ENCODE assay signal across 9 cellular contexts in genomic region chrX:21946925-21947641, GRCh38. TPM values are rescaled to one million over a fixed set of nuclear protein-coding genes. Genes with fewer than 3 reads are reported as not detected.
DNase-seq lines count a peak whose midpoint lies in the region; ATAC-seq, FAIRE-seq and TF ChIP-seq lines count a peak whose summit lies in the region.
"Had no signal": no experiment of that assay in that cellular context is flagged by ENCODE, and none has a peak within 500 bp of the region (broad histone marks: within the 10 kb centered on the region; RNA-seq: fewer than 3 reads in every experiment).

No MANE protein-coding gene starts in this region.

- no peak for TF ChIP-seq POLR2A in GM12878 (IDR thresholded peaks at IDR 0.05; ENCODE audit: low read depth, low read length)

- no peak for FAIRE-seq in GM12878 (lab: Jason Lieb, UNC)
- FAIRE-seq in kidney (lab: Jason Lieb, UNC), result no peak

- no peak for TF ChIP-seq RAD21 in GM12878 (IDR thresholded peaks at IDR 0.05; ENCODE audit: insufficient read depth, low read depth, low read length)

- TF ChIP-seq CTCF in GM12878 (IDR thresholded peaks at IDR 0.05 in 2 of 3, conservative IDR thresholded peaks at IDR 0.05 in 1 of 3; ENCODE audit: control insufficient read depth in 2 of 3, extremely low read depth in 1 of 3, insufficient read depth in 1 of 3, low read depth in 3 of 3, low read length in 3 of 3) (no peak), kidney (IDR thresholded peaks at IDR 0.05; ENCODE audit: borderline replicate concordance, extremely low read depth, insufficient read depth) (no peak)

- DNase-seq in A172 (ENCODE audit: low spot score) (peak; percentile 34), GM12878 (ENCODE audit: low read depth, low spot score) (no peak), kidney (no peak), OCI-M2 (lab: John Stamatoyannopoulos, UW; ENCODE audit: unreplicated experiment) (no peak)
- no peak for DNase-seq in activated naive CD4-positive, alpha-beta T cell (lab: John Stamatoyannopoulos, UW)
- DNase-seq: DND-41 had no signal

- H3K4me3 ChIP-seq in HUES48 (ENCODE audit: low read depth, low read length) (peak overlapping the region; percentile 41), GM12878 (no peak overlapping the region), kidney (ENCODE audit: low read length in 2 of 2) (no peak overlapping the region)

- TF ChIP-seq EP300 in GM12878 (IDR thresholded peaks at IDR 0.05; ENCODE audit: borderline replicate concordance in 1 of 2, control insufficient read depth in 1 of 2, low read depth in 2 of 2, low read length in 2 of 2), result no peak

- H3K9ac ChIP-seq in HUES48 (ENCODE audit: low read depth, low read length) (0 out of 2 replicates have a peak overlapping the region, but pooled peaks have one; percentile 41), GM12878 (ENCODE audit: control insufficient read depth, insufficient read depth, low read length) (no peak overlapping the region; the same call in 1 of the 2 replicates), kidney (ENCODE audit: low read length in 2 of 2) (no peak overlapping the region)

- H3K9me3 ChIP-seq in HUES48 (ENCODE audit: control insufficient read depth, insufficient read depth, low read length), result no peaks in the 10 kb centered on the region
- H3K9me3 ChIP-seq in GM12878 (replicated peaks; ENCODE audit: control insufficient read depth, insufficient read depth, low read length), result no peaks in the 10 kb centered on the region
- H3K9me3 ChIP-seq in kidney (ENCODE audit: control insufficient read depth in 1 of 2, low read length in 2 of 2), result no peaks in the 10 kb centered on the region

- SMC1A ChIA-PET in GM12878 (lab: Charles Lee; ENCODE audit: uncharacterized antibody, unreplicated experiment), result no interaction called here

- peak overlapping the region; percentile 38; the same call in 1 of the 2 replicates for H3K4me2 ChIP-seq in GM12878 (ENCODE audit: control insufficient read depth, insufficient read depth)

- H3K4me1 ChIP-seq in HUES48 (ENCODE audit: control insufficient read depth, insufficient read depth, low read length) (peaks cover 79% of the 10 kb centered on the region), GM12878 (ENCODE audit: control insufficient read depth, insufficient read depth, low read length) (no peaks in the 10 kb centered on the region; the same call in 1 of the 2 replicates), kidney (ENCODE audit: control insufficient read depth in 1 of 2, insufficient read depth in 1 of 2, low read depth in 1 of 2, low read length in 2 of 2) (peaks cover 8 to 10% of the 10 kb centered on the region in 2 donors)

- H3K79me2 ChIP-seq in GM12878 (ENCODE audit: control insufficient read depth, insufficient read depth, low read length), result peaks cover 48% of the 10 kb centered on the region

- no peaks in the 10 kb centered on the region for H3K27me3 ChIP-seq in HUES48 (ENCODE audit: control insufficient read depth, insufficient read depth, low read length)
- no peaks in the 10 kb centered on the region for H3K27me3 ChIP-seq in GM12878 (replicated peaks in 1 of 2; ENCODE audit: control insufficient read depth in 2 of 2, insufficient read depth in 2 of 2, low read length in 1 of 2)

- RAD21 ChIA-PET in GM12878 (lab: Charles Lee; ENCODE audit: unreplicated experiment), result interaction anchor here (0.9 kb wide), 1 partner anchor 109 kb away, joined by 3 read pairs; no protein-coding TSS in a partner anchor

- no peak overlapping the region for H2AFZ ChIP-seq in GM12878 (ENCODE audit: control insufficient read depth, low read depth, low read length)

- POLR2A ChIA-PET in GM12878 (lab: Charles Lee), result interaction anchor here (0.5 kb wide), 1 partner anchor 1431 kb away, joined by 3 read pairs; no protein-coding TSS in a partner anchor

- peak overlapping the region; percentile 82 for H3K27ac ChIP-seq in HUES48 (ENCODE audit: low read depth, low read length)
- no peak overlapping the region for H3K27ac ChIP-seq in GM12878 (ENCODE audit: control insufficient read depth, insufficient read depth)
- H3K27ac ChIP-seq in kidney (ENCODE audit: low read depth in 2 of 2, low read length in 2 of 2), result peak overlapping the region; percentile 33 to 53

- in situ Hi-C loops in GM12878 (cut with MboI), result no loop called here

- intact Hi-C loops in GM12878 (cut with micrococcal nuclease; ENCODE audit: unreplicated experiment), result no loop called here
- intact Hi-C loops in kidney (cut with DNase I), result no loop called here

- peaks cover 24% of the 10 kb centered on the region for H3K36me3 ChIP-seq in HUES48 (ENCODE audit: control insufficient read depth, insufficient read depth, low read length)
- no peaks in the 10 kb centered on the region for H3K36me3 ChIP-seq in GM12878 (ENCODE audit: control insufficient read depth in 2 of 2, insufficient read depth in 2 of 2, low read length in 1 of 2)
- no peaks in the 10 kb centered on the region for H3K36me3 ChIP-seq in kidney (ENCODE audit: control insufficient read depth in 1 of 2, insufficient read depth in 2 of 2, low read length in 2 of 2)

- no TSS peak for BruUV-seq in GM12878 (replicated peaks; lab: Mats Ljungman, UMichigan)

- CTCF ChIA-PET in GM12878 (lab: Yijun Ruan, JAX), result no interaction called here

- 68% methylated on average over 7 of the region's 7 CpGs for WGBS in GM12878 (ENCODE audit: insufficient coverage, insufficient replicate concordance, low lambda C conversion rate, missing lambda C conversion rate)

- ATAC-seq in GM12878, result peak; percentile 29
- ATAC-seq in GM19455 (IDR thresholded peaks at IDR 0.05; ENCODE audit: unreplicated experiment), result no peak
- ATAC-seq in GM19351 (IDR thresholded peaks at IDR 0.05; ENCODE audit: unreplicated experiment), result no peak

- no peaks in the 10 kb centered on the region for H4K20me1 ChIP-seq in GM12878 (ENCODE audit: control insufficient read depth, insufficient read depth)

TF ChIP-seq in GM12878, 131 proteins besides CTCF, POLR2A, EP300 and RAD21:
- TF ChIP-seq USF1 (IDR thresholded peaks at IDR 0.05; ENCODE audit: borderline replicate concordance, extremely low read length, insufficient read depth, low read depth, low read length) (no peak), BHLHE40 (IDR thresholded peaks at IDR 0.05; ENCODE audit: borderline replicate concordance in 1 of 2, low read depth in 2 of 2, low read length in 1 of 2) (no peak), TARDBP (IDR thresholded peaks at IDR 0.05; ENCODE audit: borderline replicate concordance) (no peak), MTA2 (IDR thresholded peaks at IDR 0.05; ENCODE audit: low read depth) (no peak), PAX5 (IDR thresholded peaks at IDR 0.05; ENCODE audit: borderline replicate concordance, low read depth, low read length) (no peak), ETV6 (conservative IDR thresholded peaks at IDR 0.05 in 1 of 2, IDR thresholded peaks at IDR 0.05 in 1 of 2; ENCODE audit: borderline replicate concordance in 1 of 2, low read depth in 1 of 2) (no peak)
TF ChIP-seq in GM12878: peak in this region for 0.

RNA-seq across cellular contexts. Expression of gene SMS, which starts 6.6 kb away (rescaled TPM):
- 423 and 528 TPM in 2 replicates for total RNA-seq in A172 (2014; rRNA removed; shearing (Covaris generic))
- 14.5 and 16.3 TPM in 2 replicates for total RNA-seq in GM12878 (2013; cell fraction: nucleolus; rRNA removed)
- total RNA-seq in GM12878 (2014; rRNA removed), result 115 and 118 TPM in 2 replicates
- 138 and 140 TPM in 2 replicates for total RNA-seq in GM12878 (2014; rRNA removed; fragmentation: Illumina TruSeq; extraction: Trizol)
- total RNA-seq in GM12878 (2021), result 113 and 114 TPM in 2 replicates
- 40.8 TPM for polyA plus RNA-seq in GM12878 (2011; ENCODE audit: low read depth)
- polyA plus RNA-seq in GM12878 (2011; rRNA removed), result 75.4 and 123 TPM in 2 replicates
- 46.2 and 47.4 TPM in 2 replicates for polyA plus RNA-seq in GM12878 (2011; cell fraction: cytosol; rRNA removed)
- 28.2 and 32.5 TPM in 2 replicates for polyA plus RNA-seq in GM12878 (2011; cell fraction: nucleus; rRNA removed)
- 69.5 and 75.1 TPM in 2 replicates for polyA plus RNA-seq in GM12878 (2012)
- polyA plus RNA-seq in GM12878 (2014; fragmentation: Illumina TruSeq; extraction: Trizol), result 138 and 169 TPM in 2 replicates
- 10 to 100 TPM; 55.8 to 87.2 TPM for polyA plus RNA-seq in GM12878 (2014; fragmentation: Nextera tagmentation; extraction: Ambion mirVana)
- 82.8 and 91.8 TPM in 2 replicates for polyA plus RNA-seq in GM12878 (2014; rRNA removed)
- 100 to 1,000 TPM; 155 to 156 TPM for polyA plus RNA-seq in GM12878 (2016; fragmentation: Nextera tagmentation; extraction: Ambion mirVana)
- polyA minus RNA-seq in GM12878 (2011; rRNA and poly(A)+ RNA removed), result 29.4 and 29.6 TPM in 2 replicates
- polyA minus RNA-seq in GM12878 (2011; cell fraction: cytosol; rRNA and poly(A)+ RNA removed), result 35.0 and 44.4 TPM in 2 replicates
- polyA minus RNA-seq in GM12878 (2011; cell fraction: nucleus; rRNA and poly(A)+ RNA removed), result 8.1 and 12.8 TPM in 2 replicates
- total RNA-seq in kidney, result 73.6 TPM
- polyA plus RNA-seq in kidney (ENCODE audit: insufficient read depth, low read depth, low replicate concordance), result 147 TPM
